ENCODE assay signal across 8 cellular contexts in genomic region chr10:26334932-26335573, GRCh38.
DNase-seq lines count a peak whose midpoint lies in the region; ATAC-seq and TF ChIP-seq lines count a peak whose summit lies in the region.

No MANE protein-coding gene starts in this region.

- 0 out of 2 replicates have a peak overlapping the region, but pooled peaks have one; percentile 26 for H2AFZ ChIP-seq in GM23338

- H3K9me2 ChIP-seq in GM23338 (ENCODE audit: insufficient read depth), result no peaks in the 10 kb centered on the region

- peak; percentile 73 for TF ChIP-seq CTCF in GM06990 (IDR thresholded peaks at IDR 0.05; ENCODE audit: insufficient read depth, low read length, poor library complexity, severe bottlenecking)
- peak; percentile 94 to 96 for TF ChIP-seq CTCF in GM23338 (conservative IDR thresholded peaks at IDR 0.05; ENCODE audit: low read depth in 2 of 2)
- TF ChIP-seq CTCF in cardiac muscle cell (IDR thresholded peaks at IDR 0.05; ENCODE audit: low read depth, low read length), result peak; percentile 67

- H3K79me2 ChIP-seq in GM23338 (replicated peaks; ENCODE audit: insufficient read depth), result no peaks in the 10 kb centered on the region

- no peaks in the 10 kb centered on the region for H3F3A ChIP-seq in GM23338 (replicated peaks; ENCODE audit: low read depth)

- in situ Hi-C loops in SK-MEL-5 (cut with HindIII; ENCODE audit: low pct_unique_long_range_greater_than_20kb, low sequenced_read_pairs), result no loop called here

- H3K4me3 ChIP-seq in GM06990 (replicated peaks; ENCODE audit: low read depth, low read length), result peak overlapping the region; percentile 65
- H3K4me3 ChIP-seq in GM23338, result 0 out of 2 replicates have a peak overlapping the region, but pooled peaks have one; percentile 19
- no peak overlapping the region for H3K4me3 ChIP-seq in cardiac muscle cell

- peaks cover 5% of the 10 kb centered on the region; the same call in 1 of the 3 replicates for H3K9me3 Mint-ChIP-seq in GM23338

- no peaks in the 10 kb centered on the region; the same call in 1 of the 2 replicates for H3K4me1 ChIP-seq in GM23338 (ENCODE audit: insufficient read depth)
- no peaks in the 10 kb centered on the region for H3K4me1 ChIP-seq in cardiac muscle cell (ENCODE audit: low read depth)

- H3K27me3 Mint-ChIP-seq in GM23338 (ENCODE audit: insufficient read depth, low read depth, poor library complexity), result peaks cover 1% of the 10 kb centered on the region

- 0 out of 2 replicates have a peak overlapping the region, but pooled peaks have one; percentile 24 for H3K4me2 ChIP-seq in GM23338

- H3K36me3 ChIP-seq in GM06990 (ENCODE audit: control insufficient read depth, insufficient read depth, low read length) (no peaks in the 10 kb centered on the region), GM23338 (ENCODE audit: insufficient read depth) (no peaks in the 10 kb centered on the region), KOPT-K1 (ENCODE audit: insufficient read depth, low read length) (no peaks in the 10 kb centered on the region), cardiac muscle cell (no peaks in the 10 kb centered on the region)

- no peaks in the 10 kb centered on the region for H3K36me3 Mint-ChIP-seq in GM23338 (ENCODE audit: low read depth)

- no peaks in the 10 kb centered on the region for H4K20me1 ChIP-seq in GM23338 (replicated peaks; ENCODE audit: insufficient read depth)

- H3K27me3 ChIP-seq in GM06990 (replicated peaks; ENCODE audit: control insufficient read depth, insufficient read depth, low read length) (no peaks in the 10 kb centered on the region), GM23338 (ENCODE audit: insufficient read depth) (no peaks in the 10 kb centered on the region), cardiac muscle cell (peaks cover 6% of the 10 kb centered on the region)

- ATAC-seq in GM23338, result peak; percentile 97

- peak; percentile 75 for DNase-seq in GM06990 (ENCODE audit: extremely low read depth, insufficient read length)
- DNase-seq in GM23338 (ENCODE audit: low spot score), result peak; percentile 85
- DNase-seq in SK-MEL-5 (ENCODE audit: low read depth, low spot score), result peak; percentile 74
- peak; percentile 57 for DNase-seq in activated naive CD4-positive, alpha-beta T cell treated with Interleukin-2 at 50 U/mL for 16 hours
- peak; percentile 67 to 69 for DNase-seq in cardiac muscle cell (ENCODE audit: low read depth in 1 of 2, low spot score in 1 of 2)
- DNase-seq in retina, result peak; percentile 74
- DNase-seq in HPDE6-E6E7 (ENCODE audit: extremely low spot score), result no peak

- no peak overlapping the region for H3K27ac ChIP-seq in GM23338 (ENCODE audit: low read depth)
- peak overlapping the region; percentile 66 for H3K27ac ChIP-seq in KOPT-K1 (ENCODE audit: low read depth, low read length, poor library complexity, severe bottlenecking)
- H3K27ac ChIP-seq in cardiac muscle cell, result no peak overlapping the region

- no peaks in the 10 kb centered on the region for H3K4me1 Mint-ChIP-seq in GM23338

- H3K9me3 ChIP-seq in KOPT-K1 (ENCODE audit: insufficient read depth, low read length, poor library complexity, severe bottlenecking) (peaks cover 6% of the 10 kb centered on the region), cardiac muscle cell (ENCODE audit: low read depth) (no peaks in the 10 kb centered on the region)

- H3K4me3 Mint-ChIP-seq in GM23338, result no peak overlapping the region

- no peak overlapping the region for H3K27ac Mint-ChIP-seq in GM23338

TF ChIP-seq in GM23338, 12 proteins besides CTCF, POLR2A, EP300 and RAD21 (continues in another document):
- TF ChIP-seq REST (IDR thresholded peaks at IDR 0.05; ENCODE audit: unreplicated experiment) (no peak), ZNF114 (CRISPR knock-in tag; IDR thresholded peaks at IDR 0.05) (no peak), EZH2phosphoT487 (IDR thresholded peaks at IDR 0.05; ENCODE audit: unreplicated experiment) (no peak), CREB1 (CRISPR knock-in tag; IDR thresholded peaks at IDR 0.05; ENCODE audit: low read depth) (no peak), STAT1 (IDR thresholded peaks at IDR 0.05; ENCODE audit: unreplicated experiment) (no peak), JUNB (IDR thresholded peaks at IDR 0.05; ENCODE audit: unreplicated experiment) (no peak), NANOG (IDR thresholded peaks at IDR 0.05; ENCODE audit: borderline replicate concordance) (no peak), ETS1 (IDR thresholded peaks at IDR 0.05) (no peak)
